ENCODE assay signal across 8 cellular contexts in the genomic region with DNA sequence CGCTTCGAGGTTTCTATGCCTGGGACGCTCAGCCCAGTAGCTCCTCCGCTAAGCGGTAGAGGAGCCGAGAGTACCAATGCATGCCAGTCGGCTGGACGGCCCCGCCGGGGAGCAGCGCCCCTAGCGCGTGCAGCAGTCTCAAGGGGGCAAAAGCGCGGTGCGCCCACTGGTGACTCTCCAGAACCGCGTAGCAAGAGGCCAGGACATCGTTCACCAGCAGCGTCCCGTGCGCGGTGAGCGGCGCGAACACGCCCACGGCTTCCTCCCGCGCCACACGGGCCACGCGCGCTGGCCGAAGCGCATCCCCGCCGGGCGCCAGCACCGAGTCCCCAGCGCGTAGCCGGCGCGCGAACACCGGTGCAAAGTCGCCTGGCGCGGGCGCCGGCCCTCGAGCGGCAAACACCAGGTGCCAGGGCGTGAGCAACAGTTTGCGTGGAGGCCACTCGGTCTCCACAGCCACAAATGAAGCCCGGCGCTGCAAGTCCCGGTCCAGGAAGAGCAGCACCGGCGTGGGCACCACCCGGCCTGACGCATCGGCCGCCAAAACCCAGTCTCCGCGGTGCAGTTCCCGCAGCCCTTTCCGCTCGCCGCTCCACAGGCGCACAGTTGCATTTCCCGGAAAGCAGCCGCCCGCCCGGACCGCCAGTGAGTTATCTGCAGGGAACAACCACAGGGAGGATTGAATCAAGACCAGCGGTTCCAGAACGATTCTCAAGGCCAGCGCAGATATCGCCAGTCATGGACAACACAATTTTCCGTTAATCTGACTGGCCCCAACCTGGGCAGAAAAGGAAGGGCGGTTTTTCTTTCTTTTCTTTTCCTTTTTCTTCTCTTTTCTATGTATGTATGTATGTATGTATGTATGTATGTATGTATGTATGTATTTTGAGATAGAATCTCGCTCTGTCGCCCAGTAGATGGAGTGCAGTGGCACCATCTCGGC.
DNase-seq lines count a peak whose midpoint lies in the region; TF ChIP-seq lines count a peak whose summit lies in the region.

No MANE protein-coding gene starts in this region.

- H3K36me3 ChIP-seq in neuron (ENCODE audit: insufficient read depth, low read length) = no peaks in the 10 kb centered on the region

- peaks cover 51% of the 10 kb centered on the region for H3K27me3 ChIP-seq in neuron (ENCODE audit: insufficient read depth, low read length)

- H2AFZ ChIP-seq in neuron (ENCODE audit: low read depth, low read length) = peak overlapping the region; percentile 24

- TF ChIP-seq CTCF in HFF-Myc (IDR thresholded peaks at IDR 0.05; ENCODE audit: low read depth, low read length, missing control alignments) = peak; percentile 32

- H3K4me3 ChIP-seq in HFF-Myc (replicated peaks; ENCODE audit: low read depth, low read length) = peak overlapping the region; percentile 26
- peak overlapping the region; percentile 10 for H3K4me3 ChIP-seq in neuron (ENCODE audit: low read length)

- DNase-seq in AG20443 (ENCODE audit: low spot score) (peak; percentile 60), HFF-Myc (ENCODE audit: extremely low read depth, low read depth) (no peak), fibroblast of peridontal ligament (ENCODE audit: extremely low read depth) (peak; percentile 42), dedifferentiated amniotic fluid mesenchymal stem cell (ENCODE audit: extremely low spot score) (no peak), NCI-H2196 treated with DMSO at 0.1 percent for 48 hours (lab: John Stamatoyannopoulos, UW; ENCODE audit: unreplicated experiment) (no peak), activated gamma-delta T cell (lab: John Stamatoyannopoulos, UW) (no peak)
- peak; percentile 46 to 53 for DNase-seq in activated CD4-positive, alpha-beta T cell treated with anti-CD3 and anti-CD28 coated beads, Interleukin-2, amount 50 U/mL, for 48 hours

- no peaks in the 10 kb centered on the region for H3K9me3 ChIP-seq in neuron (ENCODE audit: low read length)

- H3K4me1 ChIP-seq in neuron (ENCODE audit: insufficient read depth, low read length) = peaks cover 36% of the 10 kb centered on the region

Comparison
In these comparisons a context has a peak if more than half of its experiments do, and no peak if none do; other contexts are left out.
1. DNase-seq: peak in AG20443 (single experiment), activated CD4-positive, alpha-beta T cell treated with anti-CD3 and anti-CD28 coated beads, Interleukin-2, amount 50 U/mL, for 48 hours (2 of 2) and fibroblast of peridontal ligament (single experiment); none in HFF-Myc (single experiment), dedifferentiated amniotic fluid mesenchymal stem cell (single experiment), NCI-H2196 treated with DMSO at 0.1 percent for 48 hours (single experiment) and activated gamma-delta T cell (single experiment).